Comparison of ENCODE assay signal across 8 cellular contexts in genomic region chr9:71767421-71768321, GRCh38. TPM values are rescaled to one million over a fixed set of nuclear protein-coding genes. Genes with fewer than 3 reads are reported as not detected.
A peak's percentile ranks its signal among the peaks of the same experiment; 100 is the strongest.
DNase-seq lines count a peak whose midpoint lies in the region; ATAC-seq and TF ChIP-seq lines count a peak whose summit lies in the region.

No MANE protein-coding gene starts in this region.

- intact Hi-C loops in esophagus muscularis mucosa (cut with DNase I) = loop anchor here (5.0 to 10.0 kb wide), 3 partner anchors 45 to 160 kb away; no protein-coding TSS in a partner anchor

- ATAC-seq in HG03097 (IDR thresholded peaks at IDR 0.05; ENCODE audit: low FRiP score, unreplicated experiment) (no peak), HG03378 (IDR thresholded peaks at IDR 0.05; ENCODE audit: unreplicated experiment) (no peak), GM19023 (IDR thresholded peaks at IDR 0.05; ENCODE audit: unreplicated experiment) (no peak)

- no peaks in the 10 kb centered on the region for H3K27me3 Mint-ChIP-seq in activated CD4-positive, alpha-beta T cell treated with anti-CD3 and anti-CD28 coated beads, Interleukin-2, amount 10 ng/mL, durations not matched to agents 7 days and 5 days
- H3K27me3 Mint-ChIP-seq in nephron (ENCODE audit: low read depth) = peaks cover 18% of the 10 kb centered on the region

- peaks cover 2% of the 10 kb centered on the region for H3K36me3 Mint-ChIP-seq in activated CD4-positive, alpha-beta T cell treated with anti-CD3 and anti-CD28 coated beads, Interleukin-2, amount 10 ng/mL, durations not matched to agents 7 days and 5 days (ENCODE audit: low read depth)
- H3K36me3 Mint-ChIP-seq in nephron (ENCODE audit: low read depth) = no peaks in the 10 kb centered on the region

- no peaks in the 10 kb centered on the region for H3K27me3 ChIP-seq in esophagus muscularis mucosa

- peaks cover 55% of the 10 kb centered on the region for H3K4me1 Mint-ChIP-seq in activated CD4-positive, alpha-beta T cell treated with anti-CD3 and anti-CD28 coated beads, Interleukin-2, amount 10 ng/mL, durations not matched to agents 7 days and 5 days
- peaks cover 46% of the 10 kb centered on the region for H3K4me1 Mint-ChIP-seq in nephron

- peak overlapping the region; percentile 94 to 98 (median 96) for H3K27ac ChIP-seq in esophagus muscularis mucosa (replicated peaks in 1 of 4)

- POLR2A ChIA-PET in activated CD4-positive, alpha-beta T cell treated with anti-CD3 and anti-CD28 coated beads, Interleukin-2, amount 10 ng/mL, durations not matched to agents 7 days and 5 days (lab: Charles Lee) = interaction anchor here (0.7 kb wide), 1 partner anchor 16 kb away, joined by 3 read pairs; no protein-coding TSS in a partner anchor

- peak; percentile 14 for DNase-seq in activated CD4-positive, alpha-beta T cell treated with anti-CD3 and anti-CD28 coated beads, Interleukin-2, amount 10 ng/mL, durations not matched to agents 7 days and 5 days
- no peak for DNase-seq in activated CD4-positive, alpha-beta T cell treated with anti-CD3 and anti-CD28 coated beads, Interleukin-2, amount 50 U/mL, for 1 hour
- DNase-seq in UCSD-AML1 (lab: John Stamatoyannopoulos, UW; ENCODE audit: unreplicated experiment) (peak; percentile 26), esophagus muscularis mucosa (ENCODE audit: extremely low spot score) (peak; percentile 92)

- H3K4me1 ChIP-seq in esophagus muscularis mucosa = peaks cover 19 to 58% (median 54%) of the 10 kb centered on the region in 4 donors

- peak overlapping the region; percentile 88 for H3K4me3 Mint-ChIP-seq in activated CD4-positive, alpha-beta T cell treated with anti-CD3 and anti-CD28 coated beads, Interleukin-2, amount 10 ng/mL, durations not matched to agents 7 days and 5 days
- H3K4me3 Mint-ChIP-seq in nephron = peak overlapping the region; percentile 95 to 98 (median 95)

- no peak for TF ChIP-seq POLR2A in esophagus muscularis mucosa (IDR thresholded peaks at IDR 0.05; ENCODE audit: low read depth)

- no peaks in the 10 kb centered on the region for H3K9me3 Mint-ChIP-seq in activated CD4-positive, alpha-beta T cell treated with anti-CD3 and anti-CD28 coated beads, Interleukin-2, amount 10 ng/mL, durations not matched to agents 7 days and 5 days
- no peaks in the 10 kb centered on the region for H3K9me3 Mint-ChIP-seq in nephron

- no peak for TF ChIP-seq CTCF in esophagus muscularis mucosa (IDR thresholded peaks at IDR 0.05)
- TF ChIP-seq CTCF in nephron (IDR thresholded peaks at IDR 0.05; ENCODE audit: unreplicated experiment in 3 of 3) = no peak

- H3K9me3 ChIP-seq in esophagus muscularis mucosa = no peaks in the 10 kb centered on the region

- WGBS in esophagus muscularis mucosa = 8% methylated on average over 28 of the region's 38 CpGs

- peak overlapping the region; percentile 91 for H3K27ac Mint-ChIP-seq in activated CD4-positive, alpha-beta T cell treated with anti-CD3 and anti-CD28 coated beads, Interleukin-2, amount 10 ng/mL, durations not matched to agents 7 days and 5 days
- peak overlapping the region; percentile 77 to 91 (median 89) for H3K27ac Mint-ChIP-seq in nephron

- no peaks in the 10 kb centered on the region for H3K36me3 ChIP-seq in esophagus muscularis mucosa

- CTCF ChIA-PET in activated CD4-positive, alpha-beta T cell treated with anti-CD3 and anti-CD28 coated beads, Interleukin-2, amount 10 ng/mL, durations not matched to agents 7 days and 5 days (lab: Charles Lee) = interaction anchor here (0.6 to 4.5 kb wide), 7 partner anchors 10 to 257 kb away, joined by 3 to 22 read pairs (median 6); no protein-coding TSS in a partner anchor

- peak overlapping the region; percentile 66 to 83 (median 76) for H3K4me3 ChIP-seq in esophagus muscularis mucosa

- TF ChIP-seq EP300 in esophagus muscularis mucosa (IDR thresholded peaks at IDR 0.05) = no peak

RNA-seq across cellular contexts. Expression of gene CEMIP2, which starts 0.6 kb away (rescaled TPM):
- total RNA-seq in activated CD4-positive, alpha-beta T cell treated with anti-CD3 and anti-CD28 coated beads, Interleukin-2, amount 10 ng/mL, durations not matched to agents 7 days and 5 days = 10 to 100 TPM; 43.2 to 55.7 TPM
- 100 to 1,000 TPM in 1 of 4 donors, 10 to 100 TPM in 3; 18.5 to 144 (median 26.8) TPM for total RNA-seq in esophagus muscularis mucosa
